1 cellular context compared by ENCODE assay signal in the genomic region with DNA sequence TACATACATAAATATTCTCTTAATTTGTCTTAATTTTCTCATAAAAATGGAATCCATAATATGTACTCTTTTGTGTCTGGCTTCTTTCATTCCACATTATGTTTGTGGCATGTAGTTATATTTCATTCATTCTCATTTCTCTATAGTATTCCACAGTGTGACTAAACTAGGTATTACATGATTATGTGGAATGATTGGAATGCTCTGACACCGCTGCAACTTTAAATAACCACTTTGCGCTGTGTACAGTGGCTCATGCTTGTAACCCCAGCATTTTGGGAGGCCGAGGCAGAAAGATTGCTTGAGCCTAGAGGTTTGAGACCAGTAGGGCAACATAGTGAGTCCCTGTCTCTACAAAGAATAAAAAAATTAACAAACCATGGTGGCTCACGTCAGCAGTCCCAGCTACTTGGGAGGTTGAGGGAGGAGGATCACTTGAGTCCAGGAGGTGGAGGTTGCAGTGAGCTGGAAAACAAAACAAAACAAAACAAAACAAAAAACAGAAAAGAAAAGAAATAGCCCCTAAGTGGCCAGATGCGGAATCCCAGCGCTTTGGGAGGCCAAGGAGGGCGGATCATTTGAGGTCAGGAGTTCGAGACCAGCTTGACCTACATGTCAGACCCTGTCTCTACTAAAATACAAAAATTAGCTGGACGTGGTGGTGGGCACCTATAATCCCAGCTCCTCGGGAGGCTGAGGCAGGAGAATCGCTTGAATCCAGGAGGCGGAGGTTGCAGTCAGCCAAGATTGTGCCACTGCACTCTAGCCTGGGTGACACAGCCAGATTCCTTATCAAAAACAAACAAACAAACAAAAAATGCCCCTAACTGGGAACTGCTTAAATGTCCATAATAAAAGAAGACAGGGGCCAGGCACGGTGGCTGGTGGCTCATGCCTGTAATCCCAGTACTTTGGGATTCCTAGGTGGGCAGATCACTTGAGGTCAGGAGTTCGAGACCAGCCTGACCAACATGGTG.
TF ChIP-seq lines count a peak whose summit lies in the region.

No MANE protein-coding gene starts in this region.

TF ChIP-seq in HepG2, 621 proteins besides CTCF, POLR2A, EP300 and RAD21:
- no peak for TF ChIP-seq ZNF337 (CRISPR knock-in tag; IDR thresholded peaks at IDR 0.05; ENCODE audit: borderline replicate concordance, low read depth)
- no peak for TF ChIP-seq GATA4 (IDR thresholded peaks at IDR 0.05; ENCODE audit: borderline replicate concordance, low read depth)
- TF ChIP-seq, protein P1, sequence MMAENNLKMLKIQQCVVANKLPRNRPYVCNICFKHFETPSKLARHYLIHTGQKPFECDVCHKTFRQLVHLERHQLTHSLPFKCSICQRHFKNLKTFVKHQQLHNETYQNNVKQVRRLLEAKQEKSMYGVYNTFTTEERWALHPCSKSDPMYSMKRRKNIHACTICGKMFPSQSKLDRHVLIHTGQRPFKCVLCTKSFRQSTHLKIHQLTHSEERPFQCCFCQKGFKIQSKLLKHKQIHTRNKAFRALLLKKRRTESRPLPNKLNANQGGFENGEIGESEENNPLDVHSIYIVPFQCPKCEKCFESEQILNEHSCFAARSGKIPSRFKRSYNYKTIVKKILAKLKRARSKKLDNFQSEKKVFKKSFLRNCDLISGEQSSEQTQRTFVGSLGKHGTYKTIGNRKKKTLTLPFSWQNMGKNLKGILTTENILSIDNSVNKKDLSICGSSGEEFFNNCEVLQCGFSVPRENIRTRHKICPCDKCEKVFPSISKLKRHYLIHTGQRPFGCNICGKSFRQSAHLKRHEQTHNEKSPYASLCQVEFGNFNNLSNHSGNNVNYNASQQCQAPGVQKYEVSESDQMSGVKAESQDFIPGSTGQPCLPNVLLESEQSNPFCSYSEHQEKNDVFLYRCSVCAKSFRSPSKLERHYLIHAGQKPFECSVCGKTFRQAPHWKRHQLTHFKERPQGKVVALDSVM (CRISPR knock-in tag; IDR thresholded peaks at IDR 0.05): peak; percentile 78
- no peak for TF ChIP-seq ZNF331 (CRISPR knock-in tag; IDR thresholded peaks at IDR 0.05)
- TF ChIP-seq ZNF260 (CRISPR knock-in tag; IDR thresholded peaks at IDR 0.05; ENCODE audit: borderline replicate concordance, low read depth): 0 out of 2 replicates have a peak, but pooled peaks have one; percentile 40
- no peak for TF ChIP-seq ELF4 (CRISPR knock-in tag; IDR thresholded peaks at IDR 0.05; ENCODE audit: borderline replicate concordance)
- no peak for TF ChIP-seq MED1 (CRISPR knock-in tag; IDR thresholded peaks at IDR 0.05)
- no peak for TF ChIP-seq ZSCAN29 (CRISPR knock-in tag; conservative IDR thresholded peaks at IDR 0.05)
- no peak for TF ChIP-seq SIX4 (CRISPR knock-in tag; IDR thresholded peaks at IDR 0.05)
- TF ChIP-seq ZNF350 (CRISPR knock-in tag; IDR thresholded peaks at IDR 0.05; ENCODE audit: borderline replicate concordance, low read depth): no peak
- peak; percentile 38 for TF ChIP-seq SAP130 (CRISPR knock-in tag; IDR thresholded peaks at IDR 0.05; ENCODE audit: low read depth)
- TF ChIP-seq KLF16 (CRISPR knock-in tag; IDR thresholded peaks at IDR 0.05): no peak
- TF ChIP-seq ZNF746 (CRISPR knock-in tag; IDR thresholded peaks at IDR 0.05): no peak
- TF ChIP-seq ERF (CRISPR knock-in tag; IDR thresholded peaks at IDR 0.05): no peak
- TF ChIP-seq FOXA1 (IDR thresholded peaks at IDR 0.05): no peak
- peak; percentile 35; the same call in 1 of the 2 replicates for TF ChIP-seq FOXA1 (CRISPR knock-in tag; IDR thresholded peaks at IDR 0.05)
- no peak for TF ChIP-seq ZFP37 (CRISPR knock-in tag; IDR thresholded peaks at IDR 0.05; ENCODE audit: borderline replicate concordance)
- TF ChIP-seq, protein P2, sequence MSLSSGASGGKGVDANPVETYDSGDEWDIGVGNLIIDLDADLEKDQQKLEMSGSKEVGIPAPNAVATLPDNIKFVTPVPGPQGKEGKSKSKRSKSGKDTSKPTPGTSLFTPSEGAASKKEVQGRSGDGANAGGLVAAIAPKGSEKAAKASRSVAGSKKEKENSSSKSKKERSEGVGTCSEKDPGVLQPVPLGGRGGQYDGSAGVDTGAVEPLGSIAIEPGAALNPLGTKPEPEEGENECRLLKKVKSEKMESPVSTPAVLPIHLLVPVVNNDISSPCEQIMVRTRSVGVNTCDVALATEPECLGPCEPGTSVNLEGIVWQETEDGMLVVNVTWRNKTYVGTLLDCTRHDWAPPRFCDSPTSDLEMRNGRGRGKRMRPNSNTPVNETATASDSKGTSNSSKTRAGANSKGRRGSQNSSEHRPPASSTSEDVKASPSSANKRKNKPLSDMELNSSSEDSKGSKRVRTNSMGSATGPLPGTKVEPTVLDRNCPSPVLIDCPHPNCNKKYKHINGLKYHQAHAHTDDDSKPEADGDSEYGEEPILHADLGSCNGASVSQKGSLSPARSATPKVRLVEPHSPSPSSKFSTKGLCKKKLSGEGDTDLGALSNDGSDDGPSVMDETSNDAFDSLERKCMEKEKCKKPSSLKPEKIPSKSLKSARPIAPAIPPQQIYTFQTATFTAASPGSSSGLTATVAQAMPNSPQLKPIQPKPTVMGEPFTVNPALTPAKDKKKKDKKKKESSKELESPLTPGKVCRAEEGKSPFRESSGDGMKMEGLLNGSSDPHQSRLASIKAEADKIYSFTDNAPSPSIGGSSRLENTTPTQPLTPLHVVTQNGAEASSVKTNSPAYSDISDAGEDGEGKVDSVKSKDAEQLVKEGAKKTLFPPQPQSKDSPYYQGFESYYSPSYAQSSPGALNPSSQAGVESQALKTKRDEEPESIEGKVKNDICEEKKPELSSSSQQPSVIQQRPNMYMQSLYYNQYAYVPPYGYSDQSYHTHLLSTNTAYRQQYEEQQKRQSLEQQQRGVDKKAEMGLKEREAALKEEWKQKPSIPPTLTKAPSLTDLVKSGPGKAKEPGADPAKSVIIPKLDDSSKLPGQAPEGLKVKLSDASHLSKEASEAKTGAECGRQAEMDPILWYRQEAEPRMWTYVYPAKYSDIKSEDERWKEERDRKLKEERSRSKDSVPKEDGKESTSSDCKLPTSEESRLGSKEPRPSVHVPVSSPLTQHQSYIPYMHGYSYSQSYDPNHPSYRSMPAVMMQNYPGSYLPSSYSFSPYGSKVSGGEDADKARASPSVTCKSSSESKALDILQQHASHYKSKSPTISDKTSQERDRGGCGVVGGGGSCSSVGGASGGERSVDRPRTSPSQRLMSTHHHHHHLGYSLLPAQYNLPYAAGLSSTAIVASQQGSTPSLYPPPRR (CRISPR knock-in tag; IDR thresholded peaks at IDR 0.05; ENCODE audit: borderline replicate concordance): no peak
- TF ChIP-seq FOXA3 (CRISPR knock-in tag; IDR thresholded peaks at IDR 0.05): peak; percentile 29; the same call in 1 of the 2 replicates
- TF ChIP-seq YEATS4 (CRISPR knock-in tag; IDR thresholded peaks at IDR 0.05; ENCODE audit: borderline replicate concordance): no peak
- no peak for TF ChIP-seq TBX2 (CRISPR knock-in tag; IDR thresholded peaks at IDR 0.05; ENCODE audit: borderline replicate concordance)
- TF ChIP-seq, protein P3, sequence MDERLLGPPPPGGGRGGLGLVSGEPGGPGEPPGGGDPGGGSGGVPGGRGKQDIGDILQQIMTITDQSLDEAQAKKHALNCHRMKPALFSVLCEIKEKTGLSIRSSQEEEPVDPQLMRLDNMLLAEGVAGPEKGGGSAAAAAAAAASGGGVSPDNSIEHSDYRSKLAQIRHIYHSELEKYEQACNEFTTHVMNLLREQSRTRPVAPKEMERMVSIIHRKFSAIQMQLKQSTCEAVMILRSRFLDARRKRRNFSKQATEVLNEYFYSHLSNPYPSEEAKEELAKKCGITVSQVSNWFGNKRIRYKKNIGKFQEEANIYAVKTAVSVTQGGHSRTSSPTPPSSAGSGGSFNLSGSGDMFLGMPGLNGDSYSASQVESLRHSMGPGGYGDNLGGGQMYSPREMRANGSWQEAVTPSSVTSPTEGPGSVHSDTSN (CRISPR knock-in tag; IDR thresholded peaks at IDR 0.05): no peak
- peak; percentile 97 for TF ChIP-seq TEAD3 (CRISPR knock-in tag; optimal IDR thresholded peaks at IDR 0.05; ENCODE audit: borderline replicate concordance)
- peak; percentile 4; the same call in 1 of the 2 replicates for TF ChIP-seq LCORL (IDR thresholded peaks at IDR 0.05)
- no peak for TF ChIP-seq LCORL (CRISPR knock-in tag; IDR thresholded peaks at IDR 0.05)
- TF ChIP-seq, protein P4, sequence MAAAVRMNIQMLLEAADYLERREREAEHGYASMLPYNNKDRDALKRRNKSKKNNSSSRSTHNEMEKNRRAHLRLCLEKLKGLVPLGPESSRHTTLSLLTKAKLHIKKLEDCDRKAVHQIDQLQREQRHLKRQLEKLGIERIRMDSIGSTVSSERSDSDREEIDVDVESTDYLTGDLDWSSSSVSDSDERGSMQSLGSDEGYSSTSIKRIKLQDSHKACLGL (CRISPR knock-in tag; IDR thresholded peaks at IDR 0.05): no peak
- TF ChIP-seq ASH2L (IDR thresholded peaks at IDR 0.05; ENCODE audit: insufficient read length, low read depth, low read length): no peak
- TF ChIP-seq, protein P5, sequence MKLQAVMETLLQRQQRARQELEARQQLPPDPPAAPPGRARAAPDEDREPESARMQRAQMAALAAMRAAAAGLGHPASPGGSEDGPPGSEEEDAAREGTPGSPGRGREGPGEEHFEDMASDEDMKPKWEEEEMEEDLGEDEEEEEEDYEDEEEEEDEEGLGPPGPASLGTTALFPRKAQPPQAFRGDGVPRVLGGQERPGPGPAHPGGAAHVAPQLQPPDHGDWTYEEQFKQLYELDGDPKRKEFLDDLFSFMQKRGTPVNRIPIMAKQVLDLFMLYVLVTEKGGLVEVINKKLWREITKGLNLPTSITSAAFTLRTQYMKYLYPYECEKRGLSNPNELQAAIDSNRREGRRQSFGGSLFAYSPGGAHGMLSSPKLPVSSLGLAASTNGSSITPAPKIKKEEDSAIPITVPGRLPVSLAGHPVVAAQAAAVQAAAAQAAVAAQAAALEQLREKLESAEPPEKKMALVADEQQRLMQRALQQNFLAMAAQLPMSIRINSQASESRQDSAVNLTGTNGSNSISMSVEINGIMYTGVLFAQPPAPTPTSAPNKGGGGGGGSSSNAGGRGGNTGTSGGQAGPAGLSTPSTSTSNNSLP (IDR thresholded peaks at IDR 0.05; ENCODE audit: low read depth, low read length): no peak
- no peak for TF ChIP-seq CENPT (CRISPR knock-in tag; IDR thresholded peaks at IDR 0.05; ENCODE audit: low read depth)
- TF ChIP-seq, protein P6, sequence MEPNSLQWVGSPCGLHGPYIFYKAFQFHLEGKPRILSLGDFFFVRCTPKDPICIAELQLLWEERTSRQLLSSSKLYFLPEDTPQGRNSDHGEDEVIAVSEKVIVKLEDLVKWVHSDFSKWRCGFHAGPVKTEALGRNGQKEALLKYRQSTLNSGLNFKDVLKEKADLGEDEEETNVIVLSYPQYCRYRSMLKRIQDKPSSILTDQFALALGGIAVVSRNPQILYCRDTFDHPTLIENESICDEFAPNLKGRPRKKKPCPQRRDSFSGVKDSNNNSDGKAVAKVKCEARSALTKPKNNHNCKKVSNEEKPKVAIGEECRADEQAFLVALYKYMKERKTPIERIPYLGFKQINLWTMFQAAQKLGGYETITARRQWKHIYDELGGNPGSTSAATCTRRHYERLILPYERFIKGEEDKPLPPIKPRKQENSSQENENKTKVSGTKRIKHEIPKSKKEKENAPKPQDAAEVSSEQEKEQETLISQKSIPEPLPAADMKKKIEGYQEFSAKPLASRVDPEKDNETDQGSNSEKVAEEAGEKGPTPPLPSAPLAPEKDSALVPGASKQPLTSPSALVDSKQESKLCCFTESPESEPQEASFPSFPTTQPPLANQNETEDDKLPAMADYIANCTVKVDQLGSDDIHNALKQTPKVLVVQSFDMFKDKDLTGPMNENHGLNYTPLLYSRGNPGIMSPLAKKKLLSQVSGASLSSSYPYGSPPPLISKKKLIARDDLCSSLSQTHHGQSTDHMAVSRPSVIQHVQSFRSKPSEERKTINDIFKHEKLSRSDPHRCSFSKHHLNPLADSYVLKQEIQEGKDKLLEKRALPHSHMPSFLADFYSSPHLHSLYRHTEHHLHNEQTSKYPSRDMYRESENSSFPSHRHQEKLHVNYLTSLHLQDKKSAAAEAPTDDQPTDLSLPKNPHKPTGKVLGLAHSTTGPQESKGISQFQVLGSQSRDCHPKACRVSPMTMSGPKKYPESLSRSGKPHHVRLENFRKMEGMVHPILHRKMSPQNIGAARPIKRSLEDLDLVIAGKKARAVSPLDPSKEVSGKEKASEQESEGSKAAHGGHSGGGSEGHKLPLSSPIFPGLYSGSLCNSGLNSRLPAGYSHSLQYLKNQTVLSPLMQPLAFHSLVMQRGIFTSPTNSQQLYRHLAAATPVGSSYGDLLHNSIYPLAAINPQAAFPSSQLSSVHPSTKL (CRISPR knock-in tag; IDR thresholded peaks at IDR 0.05): peak; percentile 22; the same call in 1 of the 2 replicates
- TF ChIP-seq GLI4 (CRISPR knock-in tag; IDR thresholded peaks at IDR 0.05; ENCODE audit: borderline replicate concordance): no peak
- TF ChIP-seq ZBTB3 (CRISPR knock-in tag; IDR thresholded peaks at IDR 0.05; ENCODE audit: borderline replicate concordance, low read depth): peak; percentile 82; the same call in 1 of the 2 replicates
